ENCODE assay signal across 8 cellular contexts in the genomic region with DNA sequence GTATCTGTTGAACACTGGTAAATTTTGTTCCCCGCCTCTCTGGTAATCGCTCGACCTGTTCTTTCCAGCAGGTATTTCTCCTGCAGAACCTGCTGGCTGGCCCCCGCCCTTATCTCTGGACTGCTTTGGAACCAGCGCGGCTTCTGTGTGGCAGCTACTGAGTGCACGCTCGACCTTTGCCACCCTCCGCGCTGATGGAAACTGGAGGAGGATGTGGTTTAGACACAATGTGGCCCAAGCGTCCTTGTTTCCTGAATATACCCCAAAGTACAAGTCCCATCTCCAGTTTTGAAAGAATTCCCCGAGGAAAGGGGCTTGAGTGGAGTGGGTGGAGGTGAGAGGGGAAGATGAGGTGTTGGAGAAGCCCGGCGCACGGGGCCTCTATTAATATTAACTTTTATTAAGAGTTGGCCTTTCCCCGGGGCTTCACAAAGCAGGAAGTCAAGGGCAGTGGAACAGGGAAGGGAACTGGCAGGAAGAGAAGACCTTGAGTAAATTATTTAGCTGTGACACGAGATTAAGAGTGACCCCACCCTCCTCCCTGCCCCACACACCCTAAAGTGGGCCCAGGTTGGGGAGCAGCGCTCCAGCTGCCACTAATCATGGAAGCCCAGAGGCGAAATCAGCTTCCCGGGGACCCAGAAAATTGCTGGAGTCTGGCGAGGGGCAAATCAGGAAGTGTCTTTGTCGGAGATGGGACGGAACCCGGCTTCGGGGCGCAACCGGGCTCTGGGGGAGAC. TPM values are rescaled to one million over a fixed set of nuclear protein-coding genes. Genes with fewer than 3 reads are reported as not detected.
DNase-seq lines count a peak whose midpoint lies in the region; ATAC-seq, FAIRE-seq and TF ChIP-seq lines count a peak whose summit lies in the region.

No MANE protein-coding gene starts in this region.

- H3K36me3 ChIP-seq in ES-I3 (ENCODE audit: insufficient read depth, low read length) (no peaks in the 10 kb centered on the region), HUES64 (ENCODE audit: insufficient read depth, low read length) (no peaks in the 10 kb centered on the region), H1 (ENCODE audit: control insufficient read depth in 2 of 4, insufficient read depth in 4 of 4, low read length in 3 of 4) (no peaks in the 10 kb centered on the region; a peak in 1 of 8 replicates), neuronal stem cell (replicated peaks in 1 of 2; ENCODE audit: control insufficient read depth in 2 of 2, insufficient read depth in 2 of 2, low read length in 2 of 2) (no peaks in the 10 kb centered on the region)

- 20% methylated on average over 27 of the region's 27 CpGs for WGBS in HUES64
- 21% methylated on average over 26 of the region's 27 CpGs; no CpG with 5 or more reads in 1 of the 2 experiments for WGBS in H1 (ENCODE audit: extremely low coverage in 1 of 2, insufficient coverage in 1 of 2, insufficient read length in 1 of 2, insufficient replicate concordance in 2 of 2, low coverage in 1 of 2, low lambda C conversion rate in 2 of 2, missing lambda C conversion rate in 1 of 2), 2 experiments
- WGBS in neuronal stem cell (ENCODE audit: extremely low coverage in 2 of 2, insufficient read length in 2 of 2, insufficient replicate concordance in 1 of 2), 2 donors: no CpG with 5 or more reads among the region's 27 CpGs

- peaks cover 1% of the 10 kb centered on the region; the same call in 1 of the 2 replicates for H3K23me2 ChIP-seq in H1 (ENCODE audit: low read depth, low read length)

- no peak overlapping the region for H4K8ac ChIP-seq in H1 (ENCODE audit: extremely low read depth, insufficient read depth, low read length)
- no peak overlapping the region for H4K8ac ChIP-seq in neuronal stem cell (ENCODE audit: low read depth, low read length)

- H2BK15ac ChIP-seq in H1 (ENCODE audit: low read length) (no peak overlapping the region), neuronal stem cell (ENCODE audit: low read length) (no peak overlapping the region)

- H3K27ac ChIP-seq in HUES64 (ENCODE audit: low read depth, low read length) (no peak overlapping the region), H1 (ENCODE audit: low read depth, low read length) (no peak overlapping the region), neuronal stem cell (replicated peaks; ENCODE audit: low read length) (no peak overlapping the region)

- TF ChIP-seq POLR2A in H1 (IDR thresholded peaks at IDR 0.05; ENCODE audit: control extremely low read depth in 1 of 2, low read depth in 2 of 2, low read length in 2 of 2): no peak

- CTCF ChIA-PET in H1 (lab: Charles Lee; ENCODE audit: partially characterized antibody): interaction anchor here (0.5 to 8.6 kb wide), 42 partner anchors 8 to 952 kb away, joined by 3 to 150 read pairs (median 6); a partner anchor contains a TSS

- H2AFZ ChIP-seq in H1 (ENCODE audit: low read length) (no peak overlapping the region), neuronal stem cell (ENCODE audit: low read length) (peak overlapping the region; percentile 99)

- H3K79me2 ChIP-seq in H1 (ENCODE audit: control insufficient read depth in 1 of 2, insufficient read depth in 2 of 2, low read length in 2 of 2): no peaks in the 10 kb centered on the region

- peak overlapping the region; percentile 47 for H3K4me3 ChIP-seq in HUES64 (ENCODE audit: low read length)
- H3K4me3 ChIP-seq in H1 (ENCODE audit: extremely low read depth in 1 of 4, insufficient read depth in 2 of 4, low read depth in 3 of 4, low read length in 4 of 4): peak overlapping the region; percentile 3 to 61 (median 22); a peak in 5 of 8 replicates
- peak overlapping the region; percentile 35 to 75 for H3K4me3 ChIP-seq in neuronal stem cell (ENCODE audit: low read length in 2 of 2)

- no peak overlapping the region for H3K23ac ChIP-seq in H1 (ENCODE audit: insufficient read length)
- H3K23ac ChIP-seq in neuronal stem cell (ENCODE audit: low read depth, low read length, poor library complexity): no peak overlapping the region

- no peak overlapping the region for H2BK20ac ChIP-seq in H1 (ENCODE audit: low read length)

- H3K4me1 ChIP-seq in ES-I3 (ENCODE audit: insufficient read depth, low read length): no peaks in the 10 kb centered on the region
- H3K4me1 ChIP-seq in HUES64 (ENCODE audit: insufficient read depth, low read length): no peaks in the 10 kb centered on the region
- H3K4me1 ChIP-seq in H1 (replicated peaks in 1 of 4; ENCODE audit: control insufficient read depth in 3 of 4, insufficient read depth in 4 of 4, low read length in 3 of 4): peaks cover 0 to 5% (median 3%) of the 10 kb centered on the region in 4 experiments; a peak in 4 of 7 replicates
- H3K4me1 ChIP-seq in neuronal stem cell (ENCODE audit: control insufficient read depth in 2 of 2, insufficient read depth in 1 of 2, low read depth in 1 of 2, low read length in 2 of 2): no peaks in the 10 kb centered on the region

- POLR2A ChIA-PET in H1 (lab: Charles Lee; ENCODE audit: partially characterized antibody): interaction anchor here (0.8 to 1.5 kb wide), 3 partner anchors 18 to 332 kb away, joined by 3 to 4 read pairs (median 3); a partner anchor contains a TSS

- no peak overlapping the region for H3K56ac ChIP-seq in H1 (replicated peaks; ENCODE audit: insufficient read length, low read depth, low read length)

- H3K4me2 ChIP-seq in H1 (ENCODE audit: insufficient read depth in 1 of 2, low read depth in 2 of 2, low read length in 2 of 2) (peak overlapping the region; percentile 2 to 88), neuronal stem cell (ENCODE audit: insufficient read depth, low read length, poor library complexity, severe bottlenecking) (peak overlapping the region; percentile 98)

- no peak overlapping the region for H3K4ac ChIP-seq in H1 (replicated peaks; ENCODE audit: insufficient read length, low read depth, low read length)
- no peak overlapping the region for H3K4ac ChIP-seq in neuronal stem cell (ENCODE audit: low read length)

- TF ChIP-seq CTCF in H1 (IDR thresholded peaks at IDR 0.05; ENCODE audit: control extremely low read depth in 1 of 3, insufficient read depth in 1 of 3, low read depth in 1 of 3, low read length in 3 of 3) (no peak), D721Med (IDR thresholded peaks at IDR 0.05; ENCODE audit: insufficient read depth, missing control alignments) (no peak)

- H2AK5ac ChIP-seq in H1 (ENCODE audit: low read depth, low read length) (no peak overlapping the region), neuronal stem cell (ENCODE audit: low read depth, low read length) (no peak overlapping the region)

- H2BK5ac ChIP-seq in H1 (ENCODE audit: low read depth, low read length) (no peak overlapping the region), neuronal stem cell (ENCODE audit: low read length) (no peak overlapping the region)

- H2BK12ac ChIP-seq in H1 (ENCODE audit: low read depth, low read length) (no peak overlapping the region), neuronal stem cell (ENCODE audit: low read length) (no peak overlapping the region)

- H3K27me3 ChIP-seq in HUES64 (ENCODE audit: insufficient read depth, low read length) (peaks cover 98% of the 10 kb centered on the region), H1 (replicated peaks in 1 of 4; ENCODE audit: control insufficient read depth in 3 of 4, extremely low read depth in 1 of 4, insufficient read depth in 3 of 4, low read length in 3 of 4) (peaks cover 50 to 78% (median 66%) of the 10 kb centered on the region in 4 experiments), neuronal stem cell (ENCODE audit: control insufficient read depth in 3 of 3, insufficient read depth in 3 of 3, low read depth in 1 of 3, low read length in 3 of 3) (peaks cover 14 to 64% (median 48%) of the 10 kb centered on the region in 3 experiments)

- H3K14ac ChIP-seq in H1 (ENCODE audit: insufficient read length) (no peak overlapping the region), neuronal stem cell (ENCODE audit: low read length) (no peak overlapping the region)

- TF ChIP-seq EP300 in H1 (IDR thresholded peaks at IDR 0.05; ENCODE audit: borderline replicate concordance in 1 of 2, low read depth in 2 of 2, low read length in 2 of 2): no peak

- H3K9ac ChIP-seq in ES-I3 (ENCODE audit: low read depth, low read length) (peak overlapping the region; percentile 64; the same call in 1 of the 2 replicates), HUES64 (ENCODE audit: low read depth, low read length) (no peak overlapping the region), H1 (replicated peaks in 1 of 4; ENCODE audit: extremely low read depth in 1 of 4, low read depth in 3 of 4, low read length in 3 of 4) (no peak overlapping the region), neuronal stem cell (ENCODE audit: low read depth, low read length, poor library complexity) (no peak overlapping the region)

- FAIRE-seq in H1 (lab: Jason Lieb, UNC) (no peak), D721Med (lab: Jason Lieb, UNC) (no peak)

- DNase-seq in H1 (ENCODE audit: low read depth in 1 of 2, low spot score in 2 of 2): no peak
- DNase-seq in neuronal stem cell (ENCODE audit: low spot score): no peak
- DNase-seq in A172 (ENCODE audit: low spot score): no peak
- no peak for DNase-seq in D721Med (ENCODE audit: insufficient read length, low spot score)
- no peak for DNase-seq in NCI-H774 (lab: John Stamatoyannopoulos, UW)

- TF ChIP-seq RAD21 in H1 (IDR thresholded peaks at IDR 0.05 in 1 of 2, conservative IDR thresholded peaks at IDR 0.05 in 1 of 2; ENCODE audit: low read depth in 2 of 2, low read length in 2 of 2): no peak

- no peaks in the 10 kb centered on the region for H3K79me1 ChIP-seq in H1 (ENCODE audit: low read depth, low read length)
- no peaks in the 10 kb centered on the region for H3K79me1 ChIP-seq in neuronal stem cell (ENCODE audit: low read depth, low read length)

- H3K9me3 ChIP-seq in ES-I3 (ENCODE audit: control insufficient read depth, insufficient read depth, low read length) (no peaks in the 10 kb centered on the region), HUES64 (ENCODE audit: insufficient read depth, low read depth, low read length) (no peaks in the 10 kb centered on the region), H1 (ENCODE audit: insufficient read depth in 2 of 2, low read depth in 1 of 2, low read length in 1 of 2) (no peaks in the 10 kb centered on the region; a peak in 1 of 4 replicates), neuronal stem cell (replicated peaks in 1 of 2; ENCODE audit: control insufficient read depth in 2 of 2, insufficient read depth in 1 of 2, low read depth in 1 of 2, low read length in 2 of 2) (no peaks in the 10 kb centered on the region)

- H3K18ac ChIP-seq in H1 (ENCODE audit: extremely low read depth, low read length): no peak overlapping the region
- peak overlapping the region; percentile 80 for H3K18ac ChIP-seq in neuronal stem cell (ENCODE audit: low read length)

- H4K20me1 ChIP-seq in H1 (replicated peaks in 1 of 2; ENCODE audit: control insufficient read depth in 1 of 2, insufficient read depth in 2 of 2, low read length in 2 of 2): peaks cover 6 to 10% of the 10 kb centered on the region in 2 experiments

- H2BK120ac ChIP-seq in H1 (replicated peaks; ENCODE audit: low read depth, low read length): no peak overlapping the region
- H2BK120ac ChIP-seq in neuronal stem cell (ENCODE audit: low read depth, low read length): no peak overlapping the region

- ATAC-seq in GM19452 (IDR thresholded peaks at IDR 0.05; ENCODE audit: unreplicated experiment): no peak

- H4K5ac ChIP-seq in H1 (ENCODE audit: insufficient read length, low read depth, low read length): no peak overlapping the region

- H4K91ac ChIP-seq in H1 (replicated peaks; ENCODE audit: insufficient read length, low read length) (no peak overlapping the region), neuronal stem cell (ENCODE audit: low read depth, low read length, poor library complexity) (no peak overlapping the region)

RNA-seq across cellular contexts. Expression of a gene that starts 16.0 kb away (rescaled TPM):
- 7.3 TPM for polyA plus RNA-seq in HUES64 (2013, experiment 1 of 2)
- polyA plus RNA-seq in HUES64 (2013, experiment 2 of 2): 13.1 TPM
- 0.09 TPM in 1 of 2 replicates, not detected in the other for total RNA-seq in H1 (2021; fragmentation: NEBNext Ultra II Directional; extraction: Animal tissue kit (Norgen Biotek cat#: 25700))
- polyA plus RNA-seq in H1 (2011; rRNA removed): not detected in 2 replicates
- not detected for polyA plus RNA-seq in H1 (2011; cell fraction: cytosol; rRNA removed)
- polyA plus RNA-seq in H1 (2011; cell fraction: nucleus; rRNA removed): 0.03 TPM
- polyA plus RNA-seq in H1 (2012, experiment 1 of 2): 0.04 to 0.08 TPM (median 0.05 TPM) in 3 of 4 replicates, not detected in the other
- polyA plus RNA-seq in H1 (2012, experiment 2 of 2): 0.13 TPM
- 0.06 TPM for polyA plus RNA-seq in H1 (2013, experiment 1 of 2)
- 0.17 TPM for polyA plus RNA-seq in H1 (2013, experiment 2 of 2)
- 0.06 TPM in 1 of 2 replicates, not detected in the other for polyA minus RNA-seq in H1 (2011; rRNA and poly(A)+ RNA removed)
- polyA minus RNA-seq in H1 (2011; cell fraction: cytosol; rRNA and poly(A)+ RNA removed): not detected
- polyA minus RNA-seq in H1 (2011; cell fraction: nucleus; rRNA and poly(A)+ RNA removed): not detected
- 0.03 TPM for polyA plus RNA-seq in neuronal stem cell (2013, experiment 1 of 2)
- polyA plus RNA-seq in neuronal stem cell (2013, experiment 2 of 2): 0.03 TPM
- total RNA-seq in A172 (2014; rRNA removed; shearing (Covaris generic)): not detected in 2 replicates

RNA-seq across cellular contexts. Expression of a gene that starts 33.3 kb away (rescaled TPM):
- not detected for polyA plus RNA-seq in HUES64 (2013, experiment 1 of 2)
- polyA plus RNA-seq in HUES64 (2013, experiment 2 of 2): not detected
- total RNA-seq in H1 (2021; fragmentation: NEBNext Ultra II Directional; extraction: Animal tissue kit (Norgen Biotek cat#: 25700)): not detected in 2 replicates
- polyA plus RNA-seq in H1 (2011; rRNA removed): not detected in 2 replicates
- polyA plus RNA-seq in H1 (2011; cell fraction: cytosol; rRNA removed): not detected
- polyA plus RNA-seq in H1 (2011; cell fraction: nucleus; rRNA removed): not detected
- polyA plus RNA-seq in H1 (2012, experiment 1 of 2): not detected in 4 replicates
- not detected for polyA plus RNA-seq in H1 (2012, experiment 2 of 2)
- polyA plus RNA-seq in H1 (2013, experiment 1 of 2): not detected
- not detected for polyA plus RNA-seq in H1 (2013, experiment 2 of 2)
- polyA minus RNA-seq in H1 (2011; rRNA and poly(A)+ RNA removed): not detected in 2 replicates
- not detected for polyA minus RNA-seq in H1 (2011; cell fraction: cytosol; rRNA and poly(A)+ RNA removed)
- not detected for polyA minus RNA-seq in H1 (2011; cell fraction: nucleus; rRNA and poly(A)+ RNA removed)
- not detected for polyA plus RNA-seq in neuronal stem cell (2013, experiment 1 of 2)
- polyA plus RNA-seq in neuronal stem cell (2013, experiment 2 of 2): not detected
- total RNA-seq in A172 (2014; rRNA removed; shearing (Covaris generic)): 0.22 TPM in 1 of 2 replicates, not detected in the other

RNA-seq across cellular contexts. Expression of a gene that starts 35.4 kb away (rescaled TPM):
- 1.5 TPM for polyA plus RNA-seq in HUES64 (2013, experiment 1 of 2)
- 2.2 TPM for polyA plus RNA-seq in HUES64 (2013, experiment 2 of 2)
- total RNA-seq in H1 (2021; fragmentation: NEBNext Ultra II Directional; extraction: Animal tissue kit (Norgen Biotek cat#: 25700)): not detected in 2 replicates
- polyA plus RNA-seq in H1 (2011; rRNA removed): not detected in 2 replicates
- polyA plus RNA-seq in H1 (2011; cell fraction: cytosol; rRNA removed): not detected
- polyA plus RNA-seq in H1 (2011; cell fraction: nucleus; rRNA removed): not detected
- not detected in 4 replicates for polyA plus RNA-seq in H1 (2012, experiment 1 of 2)
- polyA plus RNA-seq in H1 (2012, experiment 2 of 2): not detected
- polyA plus RNA-seq in H1 (2013, experiment 1 of 2): not detected
- not detected for polyA plus RNA-seq in H1 (2013, experiment 2 of 2)
- polyA minus RNA-seq in H1 (2011; rRNA and poly(A)+ RNA removed): not detected in 2 replicates
- not detected for polyA minus RNA-seq in H1 (2011; cell fraction: cytosol; rRNA and poly(A)+ RNA removed)
- not detected for polyA minus RNA-seq in H1 (2011; cell fraction: nucleus; rRNA and poly(A)+ RNA removed)
- not detected for polyA plus RNA-seq in neuronal stem cell (2013, experiment 1 of 2)
- polyA plus RNA-seq in neuronal stem cell (2013, experiment 2 of 2): not detected
- not detected in 2 replicates for total RNA-seq in A172 (2014; rRNA removed; shearing (Covaris generic))
